In the genomic region with DNA sequence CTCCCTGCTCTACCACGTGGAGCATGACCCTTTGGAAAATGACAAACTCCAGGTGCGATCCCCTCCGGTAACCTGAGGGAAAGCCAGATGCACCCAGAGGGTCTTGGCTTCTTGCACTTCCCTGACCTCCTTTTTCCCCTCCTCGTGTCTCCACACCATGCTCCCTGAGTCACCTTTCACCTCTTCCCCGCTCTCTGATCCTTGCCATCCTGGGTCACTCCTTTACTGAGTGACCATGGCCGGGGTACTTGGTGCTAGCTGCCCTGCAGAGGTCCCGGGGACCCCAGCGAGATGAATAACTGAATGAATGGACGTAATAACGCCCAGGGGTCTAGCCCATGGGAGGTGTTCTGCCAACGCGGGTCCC, we compare ENCODE assay signal across 1 cellular context.
TF ChIP-seq lines count a peak whose summit lies in the region.

No MANE protein-coding gene starts in this region.

TF ChIP-seq in GM12878, 131 proteins besides CTCF, POLR2A, EP300 and RAD21:
- TF ChIP-seq, protein P1, sequence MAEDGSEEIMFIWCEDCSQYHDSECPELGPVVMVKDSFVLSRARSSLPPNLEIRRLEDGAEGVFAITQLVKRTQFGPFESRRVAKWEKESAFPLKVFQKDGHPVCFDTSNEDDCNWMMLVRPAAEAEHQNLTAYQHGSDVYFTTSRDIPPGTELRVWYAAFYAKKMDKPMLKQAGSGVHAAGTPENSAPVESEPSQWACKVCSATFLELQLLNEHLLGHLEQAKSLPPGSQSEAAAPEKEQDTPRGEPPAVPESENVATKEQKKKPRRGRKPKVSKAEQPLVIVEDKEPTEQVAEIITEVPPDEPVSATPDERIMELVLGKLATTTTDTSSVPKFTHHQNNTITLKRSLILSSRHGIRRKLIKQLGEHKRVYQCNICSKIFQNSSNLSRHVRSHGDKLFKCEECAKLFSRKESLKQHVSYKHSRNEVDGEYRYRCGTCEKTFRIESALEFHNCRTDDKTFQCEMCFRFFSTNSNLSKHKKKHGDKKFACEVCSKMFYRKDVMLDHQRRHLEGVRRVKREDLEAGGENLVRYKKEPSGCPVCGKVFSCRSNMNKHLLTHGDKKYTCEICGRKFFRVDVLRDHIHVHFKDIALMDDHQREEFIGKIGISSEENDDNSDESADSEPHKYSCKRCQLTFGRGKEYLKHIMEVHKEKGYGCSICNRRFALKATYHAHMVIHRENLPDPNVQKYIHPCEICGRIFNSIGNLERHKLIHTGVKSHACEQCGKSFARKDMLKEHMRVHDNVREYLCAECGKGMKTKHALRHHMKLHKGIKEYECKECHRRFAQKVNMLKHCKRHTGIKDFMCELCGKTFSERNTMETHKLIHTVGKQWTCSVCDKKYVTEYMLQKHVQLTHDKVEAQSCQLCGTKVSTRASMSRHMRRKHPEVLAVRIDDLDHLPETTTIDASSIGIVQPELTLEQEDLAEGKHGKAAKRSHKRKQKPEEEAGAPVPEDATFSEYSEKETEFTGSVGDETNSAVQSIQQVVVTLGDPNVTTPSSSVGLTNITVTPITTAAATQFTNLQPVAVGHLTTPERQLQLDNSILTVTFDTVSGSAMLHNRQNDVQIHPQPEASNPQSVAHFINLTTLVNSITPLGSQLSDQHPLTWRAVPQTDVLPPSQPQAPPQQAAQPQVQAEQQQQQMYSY (CRISPR knock-in tag; IDR thresholded peaks at IDR 0.05), result no peak
- TF ChIP-seq SIX5 (IDR thresholded peaks at IDR 0.05; ENCODE audit: low read depth, low read length, severe bottlenecking) (no peak), POLR2AphosphoS5 (IDR thresholded peaks at IDR 0.05; ENCODE audit: low read length) (no peak), ZNF217 (IDR thresholded peaks at IDR 0.05) (no peak), RAD51 (IDR thresholded peaks at IDR 0.05) (no peak), EED (IDR thresholded peaks at IDR 0.05; ENCODE audit: low read depth) (no peak), TARDBP (IDR thresholded peaks at IDR 0.05; ENCODE audit: borderline replicate concordance) (no peak), SUPT20H (IDR thresholded peaks at IDR 0.05; ENCODE audit: borderline replicate concordance, control insufficient read depth, low read depth, low read length) (no peak), CREM (IDR thresholded peaks at IDR 0.05; ENCODE audit: low read depth) (no peak), MEF2A (IDR thresholded peaks at IDR 0.05; ENCODE audit: insufficient read depth, low read depth, low read length) (no peak), SREBF2 (IDR thresholded peaks at IDR 0.05; ENCODE audit: low read length) (no peak), RUNX3 (IDR thresholded peaks at IDR 0.05; ENCODE audit: low read length) (no peak)
- TF ChIP-seq, protein P2, sequence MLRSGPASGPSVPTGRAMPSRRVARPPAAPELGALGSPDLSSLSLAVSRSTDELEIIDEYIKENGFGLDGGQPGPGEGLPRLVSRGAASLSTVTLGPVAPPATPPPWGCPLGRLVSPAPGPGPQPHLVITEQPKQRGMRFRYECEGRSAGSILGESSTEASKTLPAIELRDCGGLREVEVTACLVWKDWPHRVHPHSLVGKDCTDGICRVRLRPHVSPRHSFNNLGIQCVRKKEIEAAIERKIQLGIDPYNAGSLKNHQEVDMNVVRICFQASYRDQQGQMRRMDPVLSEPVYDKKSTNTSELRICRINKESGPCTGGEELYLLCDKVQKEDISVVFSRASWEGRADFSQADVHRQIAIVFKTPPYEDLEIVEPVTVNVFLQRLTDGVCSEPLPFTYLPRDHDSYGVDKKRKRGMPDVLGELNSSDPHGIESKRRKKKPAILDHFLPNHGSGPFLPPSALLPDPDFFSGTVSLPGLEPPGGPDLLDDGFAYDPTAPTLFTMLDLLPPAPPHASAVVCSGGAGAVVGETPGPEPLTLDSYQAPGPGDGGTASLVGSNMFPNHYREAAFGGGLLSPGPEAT (IDR thresholded peaks at IDR 0.05; ENCODE audit: low read depth), result no peak
- TF ChIP-seq, protein P3, sequence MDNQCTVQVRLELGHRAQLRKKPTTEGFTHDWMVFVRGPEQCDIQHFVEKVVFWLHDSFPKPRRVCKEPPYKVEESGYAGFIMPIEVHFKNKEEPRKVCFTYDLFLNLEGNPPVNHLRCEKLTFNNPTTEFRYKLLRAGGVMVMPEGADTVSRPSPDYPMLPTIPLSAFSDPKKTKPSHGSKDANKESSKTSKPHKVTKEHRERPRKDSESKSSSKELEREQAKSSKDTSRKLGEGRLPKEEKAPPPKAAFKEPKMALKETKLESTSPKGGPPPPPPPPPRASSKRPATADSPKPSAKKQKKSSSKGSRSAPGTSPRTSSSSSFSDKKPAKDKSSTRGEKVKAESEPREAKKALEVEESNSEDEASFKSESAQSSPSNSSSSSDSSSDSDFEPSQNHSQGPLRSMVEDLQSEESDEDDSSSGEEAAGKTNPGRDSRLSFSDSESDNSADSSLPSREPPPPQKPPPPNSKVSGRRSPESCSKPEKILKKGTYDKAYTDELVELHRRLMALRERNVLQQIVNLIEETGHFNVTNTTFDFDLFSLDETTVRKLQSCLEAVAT (IDR thresholded peaks at IDR 0.05), result no peak
- TF ChIP-seq, protein P4, sequence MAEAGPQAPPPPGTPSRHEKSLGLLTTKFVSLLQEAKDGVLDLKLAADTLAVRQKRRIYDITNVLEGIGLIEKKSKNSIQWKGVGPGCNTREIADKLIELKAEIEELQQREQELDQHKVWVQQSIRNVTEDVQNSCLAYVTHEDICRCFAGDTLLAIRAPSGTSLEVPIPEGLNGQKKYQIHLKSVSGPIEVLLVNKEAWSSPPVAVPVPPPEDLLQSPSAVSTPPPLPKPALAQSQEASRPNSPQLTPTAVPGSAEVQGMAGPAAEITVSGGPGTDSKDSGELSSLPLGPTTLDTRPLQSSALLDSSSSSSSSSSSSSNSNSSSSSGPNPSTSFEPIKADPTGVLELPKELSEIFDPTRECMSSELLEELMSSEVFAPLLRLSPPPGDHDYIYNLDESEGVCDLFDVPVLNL (IDR thresholded peaks at IDR 0.05; ENCODE audit: low read depth, low read length), result no peak
- TF ChIP-seq, protein P5, sequence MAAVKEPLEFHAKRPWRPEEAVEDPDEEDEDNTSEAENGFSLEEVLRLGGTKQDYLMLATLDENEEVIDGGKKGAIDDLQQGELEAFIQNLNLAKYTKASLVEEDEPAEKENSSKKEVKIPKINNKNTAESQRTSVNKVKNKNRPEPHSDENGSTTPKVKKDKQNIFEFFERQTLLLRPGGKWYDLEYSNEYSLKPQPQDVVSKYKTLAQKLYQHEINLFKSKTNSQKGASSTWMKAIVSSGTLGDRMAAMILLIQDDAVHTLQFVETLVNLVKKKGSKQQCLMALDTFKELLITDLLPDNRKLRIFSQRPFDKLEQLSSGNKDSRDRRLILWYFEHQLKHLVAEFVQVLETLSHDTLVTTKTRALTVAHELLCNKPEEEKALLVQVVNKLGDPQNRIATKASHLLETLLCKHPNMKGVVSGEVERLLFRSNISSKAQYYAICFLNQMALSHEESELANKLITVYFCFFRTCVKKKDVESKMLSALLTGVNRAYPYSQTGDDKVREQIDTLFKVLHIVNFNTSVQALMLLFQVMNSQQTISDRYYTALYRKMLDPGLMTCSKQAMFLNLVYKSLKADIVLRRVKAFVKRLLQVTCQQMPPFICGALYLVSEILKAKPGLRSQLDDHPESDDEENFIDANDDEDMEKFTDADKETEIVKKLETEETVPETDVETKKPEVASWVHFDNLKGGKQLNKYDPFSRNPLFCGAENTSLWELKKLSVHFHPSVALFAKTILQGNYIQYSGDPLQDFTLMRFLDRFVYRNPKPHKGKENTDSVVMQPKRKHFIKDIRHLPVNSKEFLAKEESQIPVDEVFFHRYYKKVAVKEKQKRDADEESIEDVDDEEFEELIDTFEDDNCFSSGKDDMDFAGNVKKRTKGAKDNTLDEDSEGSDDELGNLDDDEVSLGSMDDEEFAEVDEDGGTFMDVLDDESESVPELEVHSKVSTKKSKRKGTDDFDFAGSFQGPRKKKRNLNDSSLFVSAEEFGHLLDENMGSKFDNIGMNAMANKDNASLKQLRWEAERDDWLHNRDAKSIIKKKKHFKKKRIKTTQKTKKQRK (IDR thresholded peaks at IDR 0.05; ENCODE audit: low read depth, low read length), result no peak
